2 cellular contexts compared by ENCODE assay signal in genomic region chr6:89662659-89663223, GRCh38.
TF ChIP-seq lines count a peak whose summit lies in the region.

No MANE protein-coding gene starts in this region.

TF ChIP-seq in GM23338, 12 proteins besides CTCF, POLR2A, EP300 and RAD21:
- TF ChIP-seq ZNF331 (CRISPR knock-in tag; IDR thresholded peaks at IDR 0.05; ENCODE audit: low read depth): no peak
- no peak for TF ChIP-seq JUNB (IDR thresholded peaks at IDR 0.05; ENCODE audit: unreplicated experiment)
- no peak for TF ChIP-seq CREB1 (CRISPR knock-in tag; IDR thresholded peaks at IDR 0.05; ENCODE audit: low read depth)
- TF ChIP-seq ETS1 (IDR thresholded peaks at IDR 0.05): no peak
- TF ChIP-seq REST (IDR thresholded peaks at IDR 0.05; ENCODE audit: unreplicated experiment): no peak
- no peak for TF ChIP-seq ZNF462 (CRISPR knock-in tag; IDR thresholded peaks at IDR 0.05)
- TF ChIP-seq EZH2 (IDR thresholded peaks at IDR 0.05; ENCODE audit: low read depth, unreplicated experiment): no peak
- TF ChIP-seq POLR2AphosphoS5 (IDR thresholded peaks at IDR 0.05; ENCODE audit: low read depth): no peak
- TF ChIP-seq EZH2phosphoT487 (IDR thresholded peaks at IDR 0.05; ENCODE audit: unreplicated experiment): no peak
- no peak for TF ChIP-seq STAT1 (IDR thresholded peaks at IDR 0.05; ENCODE audit: unreplicated experiment)

TF ChIP-seq in K562, 482 proteins besides CTCF, POLR2A, EP300 and RAD21:
- TF ChIP-seq ZNF165 (CRISPR knock-in tag; IDR thresholded peaks at IDR 0.05; ENCODE audit: borderline replicate concordance): no peak
- no peak for TF ChIP-seq AFF1 (IDR thresholded peaks at IDR 0.05; ENCODE audit: low read depth in 1 of 2, partially characterized antibody in 2 of 2)
- TF ChIP-seq, protein P1, sequence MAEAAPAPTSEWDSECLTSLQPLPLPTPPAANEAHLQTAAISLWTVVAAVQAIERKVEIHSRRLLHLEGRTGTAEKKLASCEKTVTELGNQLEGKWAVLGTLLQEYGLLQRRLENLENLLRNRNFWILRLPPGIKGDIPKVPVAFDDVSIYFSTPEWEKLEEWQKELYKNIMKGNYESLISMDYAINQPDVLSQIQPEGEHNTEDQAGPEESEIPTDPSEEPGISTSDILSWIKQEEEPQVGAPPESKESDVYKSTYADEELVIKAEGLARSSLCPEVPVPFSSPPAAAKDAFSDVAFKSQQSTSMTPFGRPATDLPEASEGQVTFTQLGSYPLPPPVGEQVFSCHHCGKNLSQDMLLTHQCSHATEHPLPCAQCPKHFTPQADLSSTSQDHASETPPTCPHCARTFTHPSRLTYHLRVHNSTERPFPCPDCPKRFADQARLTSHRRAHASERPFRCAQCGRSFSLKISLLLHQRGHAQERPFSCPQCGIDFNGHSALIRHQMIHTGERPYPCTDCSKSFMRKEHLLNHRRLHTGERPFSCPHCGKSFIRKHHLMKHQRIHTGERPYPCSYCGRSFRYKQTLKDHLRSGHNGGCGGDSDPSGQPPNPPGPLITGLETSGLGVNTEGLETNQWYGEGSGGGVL (CRISPR knock-in tag; IDR thresholded peaks at IDR 0.05): no peak
- TF ChIP-seq LARP7 (IDR thresholded peaks at IDR 0.05): no peak
- TF ChIP-seq FOXK2 (conservative IDR thresholded peaks at IDR 0.05 in 1 of 2, IDR thresholded peaks at IDR 0.05 in 1 of 2; ENCODE audit: low read depth in 2 of 2): no peak
- no peak for TF ChIP-seq HEY1 (CRISPR knock-in tag; IDR thresholded peaks at IDR 0.05; ENCODE audit: borderline replicate concordance)
- no peak for TF ChIP-seq CBX3 (IDR thresholded peaks at IDR 0.05; ENCODE audit: borderline replicate concordance in 1 of 2, low read length in 2 of 2)
- no peak for TF ChIP-seq ZNF592 (IDR thresholded peaks at IDR 0.05)
- TF ChIP-seq ZNF232 (CRISPR knock-in tag; IDR thresholded peaks at IDR 0.05): no peak
- TF ChIP-seq FUS (optimal IDR thresholded peaks at IDR 0.05; ENCODE audit: low read depth, low read length): no peak
